Comparison of ENCODE assay signal across 1 cellular context in genomic region chr5:54263447-54263846, GRCh38.
TF ChIP-seq lines count a peak whose summit lies in the region.

No MANE protein-coding gene starts in this region.

TF ChIP-seq in K562, 482 proteins besides CTCF, POLR2A, EP300 and RAD21 (continued from another document):
- no peak for TF ChIP-seq HINFP (tag; conservative IDR thresholded peaks at IDR 0.05; ENCODE audit: low read depth)
- TF ChIP-seq RBM15 (IDR thresholded peaks at IDR 0.05; ENCODE audit: insufficient read depth, low read length) = no peak
- TF ChIP-seq NFIC (IDR thresholded peaks at IDR 0.05) = peak; percentile 58
- TF ChIP-seq POU5F1 (IDR thresholded peaks at IDR 0.05; ENCODE audit: borderline replicate concordance, low read depth, low read length, partially characterized antibody) = no peak
